In the genomic region with DNA sequence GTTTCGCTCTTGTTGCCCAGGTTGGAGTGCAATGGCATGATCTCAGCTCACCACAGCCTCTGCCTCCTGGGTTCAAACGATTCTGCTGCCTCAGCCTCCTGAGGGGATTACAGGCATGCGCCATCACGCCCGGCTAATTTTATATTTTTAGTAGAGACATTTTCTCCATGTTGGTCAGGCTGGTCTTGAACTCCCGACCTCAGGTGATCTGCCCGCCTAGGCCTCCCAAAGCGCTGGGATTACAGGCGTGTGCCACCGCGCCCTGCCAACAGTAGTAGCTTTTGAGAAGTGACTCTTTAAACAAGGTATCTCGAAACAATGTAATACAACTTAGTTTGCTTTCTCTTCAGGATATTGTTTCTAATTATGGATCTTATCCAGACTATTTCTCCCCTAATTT, we compare ENCODE assay signal across 8 cellular contexts. TPM values are rescaled to one million over a fixed set of nuclear protein-coding genes. Genes with fewer than 3 reads are reported as not detected.
A peak's percentile ranks its signal among the peaks of the same experiment; 100 is the strongest.
DNase-seq lines count a peak whose midpoint lies in the region; ATAC-seq, FAIRE-seq and TF ChIP-seq lines count a peak whose summit lies in the region.
"Not testable (repeated sequence)": the region's sequence is repeated elsewhere in the genome, so short reads cannot be mapped to it uniquely, and the experiment has no call there.

No MANE protein-coding gene starts in this region.

- not testable (repeated sequence) for H3K18ac ChIP-seq in H1 (ENCODE audit: extremely low read depth, low read length)

- not testable (repeated sequence) for TF ChIP-seq CTCF in CD4-positive, alpha-beta T cell (IDR thresholded peaks at IDR 0.05); SU-DHL-6 (IDR thresholded peaks at IDR 0.05; ENCODE audit: insufficient read depth, low read length, poor library complexity, severe bottlenecking); H1 (IDR thresholded peaks at IDR 0.05; ENCODE audit: control extremely low read depth in 1 of 3, insufficient read depth in 1 of 3, low read depth in 1 of 3, low read length in 3 of 3); HepG2 (CRISPR knock-in tag; IDR thresholded peaks at IDR 0.05); osteocyte (IDR thresholded peaks at IDR 0.05); type B pancreatic cell (conservative IDR thresholded peaks at IDR 0.05)

- not testable (repeated sequence) for H2AK5ac ChIP-seq in H1 (ENCODE audit: low read depth, low read length)

- TF ChIP-seq RAD21 in H1 (IDR thresholded peaks at IDR 0.05 in 1 of 2, conservative IDR thresholded peaks at IDR 0.05 in 1 of 2; ENCODE audit: low read depth in 2 of 2, low read length in 2 of 2); HepG2 (CRISPR knock-in tag; IDR thresholded peaks at IDR 0.05): not testable (repeated sequence)

- BruUV-seq in HepG2 (replicated peaks; lab: Mats Ljungman, UMichigan), result not testable (repeated sequence)

- H3K23ac ChIP-seq in H1 (ENCODE audit: insufficient read length), result not testable (repeated sequence)

- H3K4me1 ChIP-seq in HUES64 (ENCODE audit: insufficient read depth, low read length); H1 (replicated peaks in 1 of 4; ENCODE audit: control insufficient read depth in 3 of 4, insufficient read depth in 4 of 4, low read length in 3 of 4): not testable (repeated sequence)
- H3K4me1 ChIP-seq in HepG2 (ENCODE audit: insufficient read depth, low read length), result peaks cover 29% of the 10 kb centered on the region

- in situ Hi-C loops in HepG2 (cut with HindIII; ENCODE audit: extremely low pct_ligation_motif_present, low pct_unique_long_range_greater_than_20kb), result loop anchor here (5.0 kb wide), 1 partner anchor 145 kb away; a partner anchor contains a TSS

- H3K9ac ChIP-seq in HUES64 (ENCODE audit: low read depth, low read length); H1 (replicated peaks in 1 of 4; ENCODE audit: extremely low read depth in 1 of 4, low read depth in 3 of 4, low read length in 3 of 4); HepG2 (ENCODE audit: insufficient read depth, low read depth, low read length): not testable (repeated sequence)
- H3K9ac ChIP-seq in SU-DHL-6 (ENCODE audit: low read length), result peak overlapping the region; percentile 86

- not testable (repeated sequence) for H2AFZ ChIP-seq in SU-DHL-6 (ENCODE audit: low read depth, low read length, severe bottlenecking); H1 (ENCODE audit: low read length); HepG2 (ENCODE audit: low read length)

- peak overlapping the region; percentile 72 for H3K27ac Mint-ChIP-seq in CD4-positive, alpha-beta T cell
- not testable (repeated sequence) for H3K27ac Mint-ChIP-seq in activated naive CD4-positive, alpha-beta T cell treated with anti-CD3 and anti-CD28 coated beads for 36 hours
- H3K27ac Mint-ChIP-seq in osteocyte (ENCODE audit: unreplicated experiment) (peak overlapping the region; percentile 14), type B pancreatic cell (peak overlapping the region; percentile 85)

- H2BK5ac ChIP-seq in H1 (ENCODE audit: low read depth, low read length), result not testable (repeated sequence)

- peaks cover 49% of the 10 kb centered on the region for H3K36me3 Mint-ChIP-seq in CD4-positive, alpha-beta T cell (ENCODE audit: low read depth)
- H3K36me3 Mint-ChIP-seq in activated naive CD4-positive, alpha-beta T cell treated with anti-CD3 and anti-CD28 coated beads for 36 hours (ENCODE audit: low read depth), result peaks cover 16% of the 10 kb centered on the region
- not testable (repeated sequence) for H3K36me3 Mint-ChIP-seq in osteocyte (ENCODE audit: unreplicated experiment)
- H3K36me3 Mint-ChIP-seq in type B pancreatic cell, result peaks cover 29% of the 10 kb centered on the region

- H3K27ac ChIP-seq in CD4-positive, alpha-beta T cell (ENCODE audit: low read depth, low read length); HUES64 (ENCODE audit: low read depth, low read length); H1 (ENCODE audit: low read depth, low read length); HepG2 (ENCODE audit: extremely low read length, insufficient read depth, low read length): not testable (repeated sequence)
- peak overlapping the region; percentile 63; the same call in 1 of the 2 replicates for H3K27ac ChIP-seq in SU-DHL-6 (ENCODE audit: low read depth, low read length)

- H3F3A ChIP-seq in SU-DHL-6 (ENCODE audit: insufficient read depth), result not testable (repeated sequence)

- H2BK20ac ChIP-seq in H1 (ENCODE audit: low read length), result not testable (repeated sequence)

- H3K79me2 ChIP-seq in SU-DHL-6 (ENCODE audit: insufficient read depth, low read length) (peaks cover 64% of the 10 kb centered on the region), H1 (ENCODE audit: control insufficient read depth in 1 of 2, insufficient read depth in 2 of 2, low read length in 2 of 2) (peaks cover 4 to 61% of the 10 kb centered on the region in 2 experiments; a peak in 3 of 4 replicates), HepG2 (ENCODE audit: insufficient read depth, low read length) (peaks cover 61% of the 10 kb centered on the region)

- H3K4ac ChIP-seq in H1 (replicated peaks; ENCODE audit: insufficient read length, low read depth, low read length), result not testable (repeated sequence)

- not testable (repeated sequence) for H3K14ac ChIP-seq in H1 (ENCODE audit: insufficient read length)

- H4K5ac ChIP-seq in H1 (ENCODE audit: insufficient read length, low read depth, low read length), result not testable (repeated sequence)

- peak overlapping the region; percentile 50 for H3K4me3 Mint-ChIP-seq in CD4-positive, alpha-beta T cell
- H3K4me3 Mint-ChIP-seq in activated naive CD4-positive, alpha-beta T cell treated with anti-CD3 and anti-CD28 coated beads for 36 hours, result peak overlapping the region; percentile 43
- H3K4me3 Mint-ChIP-seq in osteocyte (ENCODE audit: unreplicated experiment) (peak overlapping the region; percentile 86), type B pancreatic cell (peak overlapping the region; percentile 87)

- not testable (repeated sequence) for ATAC-seq in CD4-positive, alpha-beta T cell (ENCODE audit: poor library complexity); HepG2

- not testable (repeated sequence) for TF ChIP-seq POLR2A in H1 (IDR thresholded peaks at IDR 0.05; ENCODE audit: control extremely low read depth in 1 of 2, low read depth in 2 of 2, low read length in 2 of 2); HepG2 (IDR thresholded peaks at IDR 0.05; ENCODE audit: insufficient read depth in 1 of 2, low read depth in 2 of 2, low read length in 2 of 2)

- intact Hi-C loops in CD4-positive, alpha-beta T cell (cut with DNase I, micrococcal nuclease), result loop anchor here in 1 of 2 experiments (1.0 to 10.0 kb wide), 7 partner anchors 40 to 1048 kb away; a partner anchor contains a TSS
- intact Hi-C loops in activated naive CD4-positive, alpha-beta T cell treated with anti-CD3 and anti-CD28 coated beads for 36 hours (cut with micrococcal nuclease), result loop anchor here (2.0 kb wide), 1 partner anchor 866 kb away; no protein-coding TSS in a partner anchor
- intact Hi-C loops in HepG2 (cut with micrococcal nuclease; ENCODE audit: unreplicated experiment), result not testable (repeated sequence)

- not testable (repeated sequence) for H3K9me3 ChIP-seq in CD4-positive, alpha-beta T cell (ENCODE audit: control insufficient read depth, low read length); HUES64 (ENCODE audit: insufficient read depth, low read depth, low read length); SU-DHL-6 (ENCODE audit: insufficient read depth, low read length); H1 (ENCODE audit: insufficient read depth in 2 of 2, low read depth in 1 of 2, low read length in 1 of 2); HepG2 (ENCODE audit: low read length)

- POLR2A ChIA-PET in CD4-positive, alpha-beta T cell (lab: Charles Lee), result interaction anchor here (1.0 kb wide), 1 partner anchor 10 kb away, joined by 4 read pairs; no protein-coding TSS in a partner anchor
- POLR2A ChIA-PET in H1 (lab: Charles Lee; ENCODE audit: partially characterized antibody), result interaction anchor here (0.7 to 1.1 kb wide), 2 partner anchors 12 to 29 kb away, joined by 3 read pairs; no protein-coding TSS in a partner anchor
- POLR2A ChIA-PET in HepG2 (lab: Yijun Ruan, JAX), result not testable (repeated sequence)

- H4K91ac ChIP-seq in H1 (replicated peaks; ENCODE audit: insufficient read length, low read length), result not testable (repeated sequence)

- not testable (repeated sequence) for H3K36me3 ChIP-seq in HUES64 (ENCODE audit: insufficient read depth, low read length); SU-DHL-6 (ENCODE audit: low read length); H1 (ENCODE audit: control insufficient read depth in 2 of 4, insufficient read depth in 4 of 4, low read length in 3 of 4); HepG2 (replicated peaks in 1 of 2; ENCODE audit: control insufficient read depth in 1 of 2, insufficient read depth in 2 of 2, low read length in 2 of 2)

- H2BK12ac ChIP-seq in H1 (ENCODE audit: low read depth, low read length), result 0 out of 2 replicates have a peak overlapping the region, but pooled peaks have one; percentile 20

- not testable (repeated sequence) for DNase-seq in CD4-positive, alpha-beta T cell; activated naive CD4-positive, alpha-beta T cell treated with anti-CD3 and anti-CD28 coated beads for 36 hours; H1 (ENCODE audit: low read depth in 1 of 2, low spot score in 2 of 2); HepG2 (ENCODE audit: low spot score); osteocyte (ENCODE audit: extremely low spot score, unreplicated experiment); type B pancreatic cell (ENCODE audit: extremely low spot score, unreplicated experiment)

- H3K9me3 Mint-ChIP-seq in CD4-positive, alpha-beta T cell; activated naive CD4-positive, alpha-beta T cell treated with anti-CD3 and anti-CD28 coated beads for 36 hours; osteocyte (ENCODE audit: unreplicated experiment); type B pancreatic cell: not testable (repeated sequence)

- CTCF ChIA-PET in CD4-positive, alpha-beta T cell (lab: Charles Lee), result interaction anchor here (1.1 kb wide), 1 partner anchor 40 kb away, joined by 4 read pairs; no protein-coding TSS in a partner anchor
- CTCF ChIA-PET in activated naive CD4-positive, alpha-beta T cell treated with anti-CD3 and anti-CD28 coated beads for 36 hours (lab: Charles Lee), result interaction anchor here (0.8 to 1.2 kb wide), 3 partner anchors 37 to 143 kb away, joined by 3 to 6 read pairs (median 4); a partner anchor contains a TSS
- CTCF ChIA-PET in H1 (lab: Charles Lee; ENCODE audit: partially characterized antibody), result interaction anchor here (0.6 to 1.7 kb wide), 2 partner anchors 40 to 56 kb away, joined by 3 to 12 read pairs; no protein-coding TSS in a partner anchor
- CTCF ChIA-PET in HepG2 (lab: Yijun Ruan, JAX; ENCODE audit: low intra/inter-chr PET ratio, low total read pairs), result not testable (repeated sequence)

- H3K23me2 ChIP-seq in H1 (ENCODE audit: low read depth, low read length), result not testable (repeated sequence)

- peaks cover 44% of the 10 kb centered on the region for H3K4me1 Mint-ChIP-seq in CD4-positive, alpha-beta T cell (ENCODE audit: low read depth)
- H3K4me1 Mint-ChIP-seq in activated naive CD4-positive, alpha-beta T cell treated with anti-CD3 and anti-CD28 coated beads for 36 hours (ENCODE audit: low read depth), result peaks cover 28% of the 10 kb centered on the region
- H3K4me1 Mint-ChIP-seq in osteocyte (ENCODE audit: unreplicated experiment) (peaks cover 26% of the 10 kb centered on the region), type B pancreatic cell (ENCODE audit: unreplicated experiment) (peaks cover 20% of the 10 kb centered on the region)

- not testable (repeated sequence) for H4K8ac ChIP-seq in H1 (ENCODE audit: extremely low read depth, insufficient read depth, low read length)

- not testable (repeated sequence) for H3K79me1 ChIP-seq in H1 (ENCODE audit: low read depth, low read length)

- WGBS in HUES64, result 95% methylated on average over 11 of the region's 12 CpGs
- WGBS in H1 (ENCODE audit: extremely low coverage in 1 of 2, insufficient coverage in 1 of 2, insufficient read length in 1 of 2, insufficient replicate concordance in 2 of 2, low coverage in 1 of 2, low lambda C conversion rate in 2 of 2, missing lambda C conversion rate in 1 of 2), 2 experiments, result 95% methylated on average over 12 of the region's 12 CpGs; no CpG with 5 or more reads in 1 of the 2 experiments
- WGBS in HepG2 (ENCODE audit: low lambda C conversion rate), result 89% methylated on average over 12 of the region's 12 CpGs

- H3K27me3 Mint-ChIP-seq in CD4-positive, alpha-beta T cell; activated naive CD4-positive, alpha-beta T cell treated with anti-CD3 and anti-CD28 coated beads for 36 hours (ENCODE audit: low read depth); osteocyte (ENCODE audit: unreplicated experiment); type B pancreatic cell: not testable (repeated sequence)

- TF ChIP-seq EP300 in H1 (IDR thresholded peaks at IDR 0.05; ENCODE audit: borderline replicate concordance in 1 of 2, low read depth in 2 of 2, low read length in 2 of 2); HepG2 (IDR thresholded peaks at IDR 0.05; ENCODE audit: low read depth in 2 of 2, low read length in 2 of 2); HepG2 (CRISPR knock-in tag; IDR thresholded peaks at IDR 0.05; ENCODE audit: borderline replicate concordance): not testable (repeated sequence)

- H3K4me2 ChIP-seq in SU-DHL-6 (ENCODE audit: low read depth, low read length, poor library complexity, severe bottlenecking) (peak overlapping the region; percentile 100), H1 (ENCODE audit: insufficient read depth in 1 of 2, low read depth in 2 of 2, low read length in 2 of 2) (peak overlapping the region in 1 of 2 experiments; percentile 79; a peak in 2 of 4 replicates), HepG2 (ENCODE audit: low read depth, low read length) (peak overlapping the region; percentile 76)

- H3K4me3 ChIP-seq in HUES64 (ENCODE audit: low read length), result peak overlapping the region; percentile 85
- H3K4me3 ChIP-seq in SU-DHL-6 (ENCODE audit: insufficient read depth, low read length, poor library complexity, severe bottlenecking), result peak overlapping the region; percentile 69
- peak overlapping the region in 1 of 4 experiments; percentile 70; a peak in 1 of 8 replicates for H3K4me3 ChIP-seq in H1 (ENCODE audit: extremely low read depth in 1 of 4, insufficient read depth in 2 of 4, low read depth in 3 of 4, low read length in 4 of 4)
- H3K4me3 ChIP-seq in HepG2 (replicated peaks in 1 of 3; ENCODE audit: insufficient read depth in 1 of 3, low read depth in 2 of 3, low read length in 3 of 3), result peak overlapping the region in 2 of 3 experiments; percentile 92 to 93; a peak in 4 of 6 replicates

- not testable (repeated sequence) for H2BK15ac ChIP-seq in H1 (ENCODE audit: low read length)

- H4K20me1 ChIP-seq in SU-DHL-6 (ENCODE audit: low read depth, low read length); H1 (replicated peaks in 1 of 2; ENCODE audit: control insufficient read depth in 1 of 2, insufficient read depth in 2 of 2, low read length in 2 of 2); HepG2 (ENCODE audit: insufficient read depth, low read length): not testable (repeated sequence)

- not testable (repeated sequence) for H3K27me3 ChIP-seq in CD4-positive, alpha-beta T cell (ENCODE audit: control insufficient read depth, insufficient read depth, low read length); HUES64 (ENCODE audit: insufficient read depth, low read length); SU-DHL-6 (ENCODE audit: low read length); H1 (replicated peaks in 1 of 4; ENCODE audit: control insufficient read depth in 3 of 4, extremely low read depth in 1 of 4, insufficient read depth in 3 of 4, low read length in 3 of 4); HepG2 (ENCODE audit: control insufficient read depth in 1 of 2, insufficient read depth in 2 of 2, low read length in 2 of 2)

- H3K9me2 ChIP-seq in SU-DHL-6 (replicated peaks; ENCODE audit: insufficient read depth, low read length), result not testable (repeated sequence)

- H2BK120ac ChIP-seq in H1 (replicated peaks; ENCODE audit: low read depth, low read length), result not testable (repeated sequence)

- not testable (repeated sequence) for H3K56ac ChIP-seq in H1 (replicated peaks; ENCODE audit: insufficient read length, low read depth, low read length)

- not testable (repeated sequence) for FAIRE-seq in H1 (lab: Jason Lieb, UNC); HepG2 (lab: Jason Lieb, UNC)

RNA-seq across cellular contexts. Expression of a gene that starts 1.6 kb away (rescaled TPM):
- 1 to 10 TPM; 6.5 to 7.8 TPM for total RNA-seq in CD4-positive, alpha-beta T cell
- 41.0 TPM for polyA plus RNA-seq in HUES64 (2013, experiment 1 of 2)
- 46.3 TPM for polyA plus RNA-seq in HUES64 (2013, experiment 2 of 2)
- 10 to 100 TPM; 46.9 to 51.1 TPM for total RNA-seq in activated naive CD4-positive, alpha-beta T cell treated with anti-CD3 and anti-CD28 coated beads for 36 hours
- 64.7 and 67.8 TPM in 2 replicates for total RNA-seq in H1 (2021; fragmentation: NEBNext Ultra II Directional; extraction: Animal tissue kit (Norgen Biotek cat#: 25700))
- polyA plus RNA-seq in H1 (2011; rRNA removed), result 40.3 and 42.8 TPM in 2 replicates
- 46.5 TPM for polyA plus RNA-seq in H1 (2011; cell fraction: cytosol; rRNA removed)
- 43.6 TPM for polyA plus RNA-seq in H1 (2011; cell fraction: nucleus; rRNA removed)
- polyA plus RNA-seq in H1 (2012, experiment 1 of 2), result 34.3 to 48.0 TPM (median 38.9 TPM) in 4 replicates
- polyA plus RNA-seq in H1 (2012, experiment 2 of 2), result 8.3 TPM
- 90.1 TPM for polyA plus RNA-seq in H1 (2013, experiment 1 of 2)
- 95.5 TPM for polyA plus RNA-seq in H1 (2013, experiment 2 of 2)
- polyA minus RNA-seq in H1 (2011; rRNA and poly(A)+ RNA removed), result 24.6 and 32.4 TPM in 2 replicates
- 27.4 TPM for polyA minus RNA-seq in H1 (2011; cell fraction: cytosol; rRNA and poly(A)+ RNA removed)
- polyA minus RNA-seq in H1 (2011; cell fraction: nucleus; rRNA and poly(A)+ RNA removed), result 31.5 TPM
- total RNA-seq in HepG2 (2016; rRNA removed; fragmentation: Illumina TruSeq; extraction: Trizol), result 33.1 and 39.9 TPM in 2 replicates
- 9.4 and 10.0 TPM in 2 replicates for total RNA-seq in HepG2 (2016; cell fraction: cytosol; rRNA removed; fragmentation: Illumina TruSeq; extraction: Trizol; ENCODE audit: low read depth)
- 30.2 and 34.3 TPM in 2 replicates for total RNA-seq in HepG2 (2016; cell fraction: insoluble cytoplasmic fraction; rRNA removed; fragmentation: Illumina TruSeq; extraction: Trizol)
- 30.2 and 31.0 TPM in 2 replicates for total RNA-seq in HepG2 (2016; cell fraction: membrane; rRNA removed; fragmentation: Illumina TruSeq; extraction: Trizol)
- 13.8 and 14.2 TPM in 2 replicates for total RNA-seq in HepG2 (2016; cell fraction: nucleus; rRNA removed; fragmentation: Illumina TruSeq; extraction: Trizol)
- polyA plus RNA-seq in HepG2 (2011; rRNA removed), result 23.6 and 24.5 TPM in 2 replicates
- 29.3 and 33.5 TPM in 2 replicates for polyA plus RNA-seq in HepG2 (2011; cell fraction: cytosol; rRNA removed)
- polyA plus RNA-seq in HepG2 (2011; cell fraction: nucleus; rRNA removed), result 13.3 and 15.1 TPM in 2 replicates
- 26.8 and 27.1 TPM in 2 replicates for polyA plus RNA-seq in HepG2 (2012)
- polyA plus RNA-seq in HepG2 (2016; cell fraction: cytosol; fragmentation: Illumina TruSeq; extraction: Trizol; ENCODE audit: low read depth), result 7.0 and 8.2 TPM in 2 replicates
- 32.1 and 36.3 TPM in 2 replicates for polyA plus RNA-seq in HepG2 (2016; cell fraction: insoluble cytoplasmic fraction; fragmentation: Illumina TruSeq; extraction: Trizol; ENCODE audit: low read depth)
- 22.0 and 22.5 TPM in 2 replicates for polyA plus RNA-seq in HepG2 (2016; cell fraction: membrane; fragmentation: Illumina TruSeq; extraction: Trizol; ENCODE audit: low read depth)
- 18.9 and 19.8 TPM in 2 replicates for polyA plus RNA-seq in HepG2 (2016; cell fraction: nucleus; fragmentation: Illumina TruSeq; extraction: Trizol; ENCODE audit: insufficient read depth, low read depth)
- polyA minus RNA-seq in HepG2 (2011; rRNA and poly(A)+ RNA removed; ENCODE audit: low replicate concordance), result 27.4 and 36.7 TPM in 2 replicates
- polyA minus RNA-seq in HepG2 (2011; cell fraction: cytosol; rRNA and poly(A)+ RNA removed), result 18.6 and 19.0 TPM in 2 replicates
- polyA minus RNA-seq in HepG2 (2011; cell fraction: nucleus; rRNA and poly(A)+ RNA removed), result 17.0 and 17.4 TPM in 2 replicates
- 48.3 and 50.9 TPM in 2 replicates for total RNA-seq in osteocyte
- 44.5 and 69.6 TPM in 2 replicates for total RNA-seq in type B pancreatic cell (ENCODE audit: low replicate concordance)
